24 cellular contexts compared by ENCODE assay signal in the genomic region with DNA sequence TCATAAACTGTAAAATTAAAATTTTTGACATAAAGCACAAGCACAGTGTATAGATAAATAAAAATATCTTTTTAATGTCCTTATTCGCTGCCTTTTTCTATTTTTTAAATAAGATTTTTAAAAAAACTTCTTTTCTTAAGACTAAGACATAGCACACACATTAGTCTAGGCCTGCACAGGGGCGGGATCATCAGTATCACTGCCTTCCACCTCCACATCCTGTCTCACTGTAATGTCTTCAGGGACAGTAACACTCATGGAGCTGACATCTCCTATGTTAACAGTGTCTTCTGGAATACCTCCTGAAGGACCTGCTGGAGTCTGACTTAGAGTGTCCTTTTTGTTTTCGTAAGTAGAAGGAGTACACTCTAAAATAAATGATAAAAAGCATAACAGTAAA.
"Had no signal": no experiment of that assay in that cellular context is flagged by ENCODE, and none has a peak within 500 bp of the region (broad histone marks: within the 10 kb centered on the region; RNA-seq: fewer than 3 reads in every experiment).

No MANE protein-coding gene starts in this region.

- DNase-seq: activated CD4-positive, alpha-beta T cell treated with anti-CD3 and anti-CD28 coated beads for 48 hours; activated CD4-positive, alpha-beta T cell treated with anti-CD3 and anti-CD28 coated beads, Interleukin-2, amount 50 U/mL, for 4 hours; activated CD4-positive, CD25-positive, alpha-beta regulatory T cell treated with anti-CD3 and anti-CD28 coated beads, Interleukin-2, amount 50 U/mL, for 72 hours; activated CD8-positive, alpha-beta memory T cell treated with anti-CD3 and anti-CD28 coated beads, Interleukin-2, amount 50 U/mL, for 48 hours; activated CD8-positive, alpha-beta T cell treated with anti-CD3 and anti-CD28 coated beads, Interleukin-2, amount 10 ng/mL, durations not matched to agents 7 days and 5 days; activated naive CD4-positive, alpha-beta T cell treated with anti-CD3 and anti-CD28 coated beads, Interleukin-2, amount 50 U/mL, for 16 hours; activated naive CD8-positive, alpha-beta T cell treated with anti-CD3 and anti-CD28 coated beads, Interleukin-2, amount 10 ng/mL, durations not matched to agents 7 days and 5 days; activated T-cell treated with anti-CD3 and anti-CD28 coated beads, Interleukin-2, amount 50 U/mL, for 1 hour; adrenal gland; aorta; caudate nucleus; NCI-H1092 treated with DMSO at 0.1 percent for 48 hours; NCI-H1417 treated with DMSO at 0.1 percent for 48 hours; NCI-H1694; NCI-H2029 treated with DMSO at 0.1 percent for 48 hours; NCI-H510A treated with DMSO at 0.1 percent for 48 hours; NCI-H69; NK-92 treated with Interleukin-12 subunit alpha and Interleukin-12 subunit beta, amount 100 ng/mL, for 24 hours; OCI-M1; Peyer's patch; SHP77 treated with DMSO at 0.1 percent for 48 hours had no signal

- H3K27me3 ChIP-seq: adrenal gland, breast epithelium, Peyer's patch had no signal

- H3K4me1 ChIP-seq: breast epithelium, Peyer's patch had no signal

- ATAC-seq: activated CD8-positive, alpha-beta T cell treated with anti-CD3 and anti-CD28 coated beads, Interleukin-2, amount 10 ng/mL, durations not matched to agents 7 days and 5 days; WTC11 had no signal

- H3K4me3 ChIP-seq: adrenal gland, breast epithelium, Peyer's patch had no signal

- H3K27ac Mint-ChIP-seq: activated CD8-positive, alpha-beta T cell treated with anti-CD3 and anti-CD28 coated beads, Interleukin-2, amount 10 ng/mL, durations not matched to agents 7 days and 5 days; activated naive CD8-positive, alpha-beta T cell treated with anti-CD3 and anti-CD28 coated beads, Interleukin-2, amount 10 ng/mL, durations not matched to agents 7 days and 5 days; T-helper 1 cell treated with Interleukin-12 subunit alpha and Interleukin-12 subunit beta and Interleukin-4 antibody, amounts not matched to agents 30 μg/mL and 1 μg/mL, for 36 hours; WTC11 had no signal

- H3K27ac ChIP-seq: adrenal gland, breast epithelium, Peyer's patch had no signal

- H3K4me1 Mint-ChIP-seq: activated naive CD8-positive, alpha-beta T cell treated with anti-CD3 and anti-CD28 coated beads, Interleukin-2, amount 10 ng/mL, durations not matched to agents 7 days and 5 days; WTC11 had no signal

- H3K4me3 Mint-ChIP-seq: activated CD8-positive, alpha-beta T cell treated with anti-CD3 and anti-CD28 coated beads, Interleukin-2, amount 10 ng/mL, durations not matched to agents 7 days and 5 days; activated naive CD8-positive, alpha-beta T cell treated with anti-CD3 and anti-CD28 coated beads, Interleukin-2, amount 10 ng/mL, durations not matched to agents 7 days and 5 days; T-helper 1 cell treated with Interleukin-12 subunit alpha and Interleukin-12 subunit beta and Interleukin-4 antibody, amounts not matched to agents 30 μg/mL and 1 μg/mL, for 36 hours; WTC11 had no signal

- H3K27me3 Mint-ChIP-seq: activated naive CD8-positive, alpha-beta T cell treated with anti-CD3 and anti-CD28 coated beads, Interleukin-2, amount 10 ng/mL, durations not matched to agents 7 days and 5 days had no signal

- H3K9me3 Mint-ChIP-seq: activated naive CD8-positive, alpha-beta T cell treated with anti-CD3 and anti-CD28 coated beads, Interleukin-2, amount 10 ng/mL, durations not matched to agents 7 days and 5 days; T-helper 1 cell treated with Interleukin-12 subunit alpha and Interleukin-12 subunit beta and Interleukin-4 antibody, amounts not matched to agents 30 μg/mL and 1 μg/mL, for 36 hours; WTC11 had no signal

- H3K9me3 ChIP-seq: adrenal gland, breast epithelium, Peyer's patch had no signal
